In the genomic region with DNA sequence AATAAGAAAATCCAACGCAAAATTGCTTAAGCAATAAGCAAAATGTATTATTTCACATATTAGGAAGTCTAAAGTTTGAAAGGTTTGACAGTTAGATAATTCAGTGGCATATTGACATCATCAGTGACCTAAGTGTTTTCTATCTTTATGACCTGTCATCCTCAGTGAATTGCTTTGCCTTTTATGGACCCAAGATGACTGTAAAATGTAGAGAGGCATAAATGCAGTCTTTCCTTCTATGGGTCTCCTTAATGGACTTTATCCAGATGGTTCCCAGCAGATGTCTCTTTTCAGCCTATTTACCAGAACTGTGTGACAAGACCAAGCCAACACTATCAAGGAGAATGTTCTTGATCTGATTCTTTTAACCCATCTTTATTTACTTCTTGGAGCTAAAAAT, we compare ENCODE assay signal across 6 cellular contexts.
DNase-seq lines count a peak whose midpoint lies in the region; FAIRE-seq and TF ChIP-seq lines count a peak whose summit lies in the region.
"Not testable (repeated sequence)": the region's sequence is repeated elsewhere in the genome, so short reads cannot be mapped to it uniquely, and the experiment has no call there.

No MANE protein-coding gene starts in this region.

- not testable (repeated sequence) for H3K23me2 ChIP-seq in H1 (ENCODE audit: low read depth, low read length)

- H2BK5ac ChIP-seq in H1 (ENCODE audit: low read depth, low read length) = not testable (repeated sequence)

- H2BK20ac ChIP-seq in H1 (ENCODE audit: low read length) = not testable (repeated sequence)

- not testable (repeated sequence) for H2AFZ ChIP-seq in astrocyte (ENCODE audit: low read depth, low read length); H1 (ENCODE audit: low read length); keratinocyte (ENCODE audit: control insufficient read depth, low read length)

- POLR2A ChIA-PET in H1 (lab: Charles Lee; ENCODE audit: partially characterized antibody) = not testable (repeated sequence)

- H3K4ac ChIP-seq in H1 (replicated peaks; ENCODE audit: insufficient read length, low read depth, low read length) = not testable (repeated sequence)

- not testable (repeated sequence) for H3K79me2 ChIP-seq in astrocyte (ENCODE audit: insufficient read depth, low read length); H1 (ENCODE audit: control insufficient read depth in 1 of 2, insufficient read depth in 2 of 2, low read length in 2 of 2); keratinocyte (ENCODE audit: control insufficient read depth, insufficient read depth, low read length)

- H3K4me2 ChIP-seq in astrocyte (ENCODE audit: low read length); H1 (ENCODE audit: insufficient read depth in 1 of 2, low read depth in 2 of 2, low read length in 2 of 2); keratinocyte (ENCODE audit: control insufficient read depth, extremely low read depth, insufficient read depth, low read depth, low read length): not testable (repeated sequence)

- FAIRE-seq in D721Med (lab: Jason Lieb, UNC) (peak; percentile 63), astrocyte (lab: Jason Lieb, UNC) (peak; percentile 37), H1 (lab: Jason Lieb, UNC) (peak; percentile 71), keratinocyte (lab: Jason Lieb, UNC) (peak; percentile 69), small intestine (lab: Jason Lieb, UNC) (peak; percentile 44)

- not testable (repeated sequence) for H2BK12ac ChIP-seq in H1 (ENCODE audit: low read depth, low read length)

- not testable (repeated sequence) for H2BK15ac ChIP-seq in H1 (ENCODE audit: low read length)

- TF ChIP-seq EP300 in H1 (IDR thresholded peaks at IDR 0.05; ENCODE audit: borderline replicate concordance in 1 of 2, low read depth in 2 of 2, low read length in 2 of 2) = not testable (repeated sequence)

- H3K4me1 ChIP-seq in astrocyte (ENCODE audit: insufficient read depth, low read length); H1 (replicated peaks in 1 of 4; ENCODE audit: control insufficient read depth in 3 of 4, insufficient read depth in 4 of 4, low read length in 3 of 4); keratinocyte (ENCODE audit: control insufficient read depth, extremely low read depth, insufficient read depth, low read length); mucosa of rectum (ENCODE audit: control insufficient read depth in 2 of 2, insufficient read depth in 2 of 2, low read length in 2 of 2); small intestine (ENCODE audit: control insufficient read depth in 2 of 2, insufficient read depth in 1 of 2, low read depth in 1 of 2, low read length in 1 of 2): not testable (repeated sequence)

- not testable (repeated sequence) for H4K8ac ChIP-seq in H1 (ENCODE audit: extremely low read depth, insufficient read depth, low read length)

- not testable (repeated sequence) for TF ChIP-seq POLR2A in H1 (IDR thresholded peaks at IDR 0.05; ENCODE audit: control extremely low read depth in 1 of 2, low read depth in 2 of 2, low read length in 2 of 2)

- not testable (repeated sequence) for H3K4me1 Mint-ChIP-seq in astrocyte (ENCODE audit: low read depth, unreplicated experiment)

- H3K27ac ChIP-seq in astrocyte (ENCODE audit: low read depth, low read length); H1 (ENCODE audit: low read depth, low read length); keratinocyte (ENCODE audit: control insufficient read depth, insufficient read depth, low read length); small intestine (ENCODE audit: low read depth in 1 of 2, low read length in 1 of 2): not testable (repeated sequence)
- peak overlapping the region; percentile 6 to 57 for H3K27ac ChIP-seq in mucosa of rectum (ENCODE audit: low read depth in 2 of 2, low read length in 2 of 2)

- H3K36me3 ChIP-seq in astrocyte (ENCODE audit: insufficient read depth, low read length); H1 (ENCODE audit: control insufficient read depth in 2 of 4, insufficient read depth in 4 of 4, low read length in 3 of 4); keratinocyte (ENCODE audit: control insufficient read depth in 2 of 2, extremely low read depth in 1 of 2, insufficient read depth in 2 of 2, low read length in 2 of 2); mucosa of rectum (ENCODE audit: control insufficient read depth in 2 of 2, insufficient read depth in 2 of 2, low read length in 2 of 2); small intestine (ENCODE audit: control insufficient read depth in 2 of 2, insufficient read depth in 2 of 2, low read length in 2 of 2): not testable (repeated sequence)

- H3K23ac ChIP-seq in H1 (ENCODE audit: insufficient read length) = not testable (repeated sequence)

- not testable (repeated sequence) for H2AK5ac ChIP-seq in H1 (ENCODE audit: low read depth, low read length)

- peaks cover 14% of the 10 kb centered on the region for H3K9me3 Mint-ChIP-seq in astrocyte (ENCODE audit: unreplicated experiment)

- not testable (repeated sequence) for H3K36me3 Mint-ChIP-seq in astrocyte (ENCODE audit: low read depth, unreplicated experiment)

- not testable (repeated sequence) for TF ChIP-seq CTCF in D721Med (IDR thresholded peaks at IDR 0.05; ENCODE audit: insufficient read depth, missing control alignments); astrocyte (IDR thresholded peaks at IDR 0.05; ENCODE audit: insufficient read depth, low read depth, low read length); H1 (IDR thresholded peaks at IDR 0.05; ENCODE audit: control extremely low read depth in 1 of 3, insufficient read depth in 1 of 3, low read depth in 1 of 3, low read length in 3 of 3); keratinocyte (optimal IDR thresholded peaks at IDR 0.05 in 1 of 3, IDR thresholded peaks at IDR 0.05 in 1 of 3, conservative IDR thresholded peaks at IDR 0.05 in 1 of 3; ENCODE audit: extremely low read depth in 1 of 3, insufficient read depth in 2 of 3, low read length in 3 of 3)

- TF ChIP-seq RAD21 in H1 (IDR thresholded peaks at IDR 0.05 in 1 of 2, conservative IDR thresholded peaks at IDR 0.05 in 1 of 2; ENCODE audit: low read depth in 2 of 2, low read length in 2 of 2) = not testable (repeated sequence)

- WGBS in H1 (ENCODE audit: extremely low coverage in 1 of 2, insufficient coverage in 1 of 2, insufficient read length in 1 of 2, insufficient replicate concordance in 2 of 2, low coverage in 1 of 2, low lambda C conversion rate in 2 of 2, missing lambda C conversion rate in 1 of 2), 2 experiments = 88% methylated on average over 1 of the region's 1 CpG; no CpG with 5 or more reads in 1 of the 2 experiments
- 73 to 92% (median 80%) methylated on average over 1 of the region's 1 CpG for WGBS in small intestine, 3 donors

- not testable (repeated sequence) for H3K18ac ChIP-seq in H1 (ENCODE audit: extremely low read depth, low read length)

- H3K27me3 Mint-ChIP-seq in astrocyte (ENCODE audit: low read depth, unreplicated experiment) = not testable (repeated sequence)

- not testable (repeated sequence) for H4K5ac ChIP-seq in H1 (ENCODE audit: insufficient read length, low read depth, low read length)

- not testable (repeated sequence) for H4K91ac ChIP-seq in H1 (replicated peaks; ENCODE audit: insufficient read length, low read length)

- not testable (repeated sequence) for H3K56ac ChIP-seq in H1 (replicated peaks; ENCODE audit: insufficient read length, low read depth, low read length)

- not testable (repeated sequence) for H3K9me3 ChIP-seq in astrocyte (ENCODE audit: insufficient read depth, low read depth, low read length); H1 (ENCODE audit: insufficient read depth in 2 of 2, low read depth in 1 of 2, low read length in 1 of 2); keratinocyte (ENCODE audit: control insufficient read depth, low read depth, low read length); mucosa of rectum (ENCODE audit: control insufficient read depth in 2 of 2, low read length in 2 of 2); small intestine (ENCODE audit: control insufficient read depth, low read depth)

- not testable (repeated sequence) for H3K4me3 ChIP-seq in astrocyte (ENCODE audit: insufficient read depth, low read depth, low read length); H1 (ENCODE audit: extremely low read depth in 1 of 4, insufficient read depth in 2 of 4, low read depth in 3 of 4, low read length in 4 of 4); keratinocyte (ENCODE audit: control insufficient read depth in 2 of 3, extremely low read depth in 1 of 3, insufficient read depth in 2 of 3, low read depth in 1 of 3, low read length in 3 of 3); mucosa of rectum (ENCODE audit: low read length in 2 of 2); small intestine (ENCODE audit: low read depth in 1 of 2, low read length in 2 of 2)

- dilution Hi-C loops in keratinocyte (cut with MboI; ENCODE audit: extremely low pct_ligation_motif_present, low sequenced_read_pairs) = not testable (repeated sequence)

- not testable (repeated sequence) for H3K79me1 ChIP-seq in H1 (ENCODE audit: low read depth, low read length)

- H3K14ac ChIP-seq in H1 (ENCODE audit: insufficient read length) = not testable (repeated sequence)

- H2BK120ac ChIP-seq in H1 (replicated peaks; ENCODE audit: low read depth, low read length) = not testable (repeated sequence)

- H3K9ac ChIP-seq in astrocyte (ENCODE audit: low read length); H1 (replicated peaks in 1 of 4; ENCODE audit: extremely low read depth in 1 of 4, low read depth in 3 of 4, low read length in 3 of 4); keratinocyte (ENCODE audit: control insufficient read depth, extremely low read depth, insufficient read depth, low read length); mucosa of rectum (ENCODE audit: low read depth in 1 of 2, low read length in 2 of 2): not testable (repeated sequence)

- not testable (repeated sequence) for H4K20me1 ChIP-seq in astrocyte (ENCODE audit: insufficient read depth, low read length); H1 (replicated peaks in 1 of 2; ENCODE audit: control insufficient read depth in 1 of 2, insufficient read depth in 2 of 2, low read length in 2 of 2); keratinocyte (ENCODE audit: control insufficient read depth, extremely low read depth, insufficient read depth, low read length)

- CTCF ChIA-PET in H1 (lab: Charles Lee; ENCODE audit: partially characterized antibody) = not testable (repeated sequence)

- H3K4me3 Mint-ChIP-seq in astrocyte (ENCODE audit: unreplicated experiment) = not testable (repeated sequence)

- H3K27me3 ChIP-seq in astrocyte (ENCODE audit: insufficient read depth, low read length); H1 (replicated peaks in 1 of 4; ENCODE audit: control insufficient read depth in 3 of 4, extremely low read depth in 1 of 4, insufficient read depth in 3 of 4, low read length in 3 of 4); keratinocyte (ENCODE audit: control insufficient read depth, extremely low read depth, insufficient read depth, low read length); mucosa of rectum (ENCODE audit: control insufficient read depth in 2 of 2, insufficient read depth in 2 of 2, low read length in 2 of 2); small intestine (ENCODE audit: control insufficient read depth in 2 of 2, insufficient read depth in 2 of 2, low read length in 2 of 2): not testable (repeated sequence)

- H3K9me1 ChIP-seq in keratinocyte (ENCODE audit: control insufficient read depth, extremely low read depth, insufficient read depth, low read length) = not testable (repeated sequence)

- not testable (repeated sequence) for H3K27ac Mint-ChIP-seq in astrocyte (ENCODE audit: unreplicated experiment)

- DNase-seq in D721Med (ENCODE audit: insufficient read length, low spot score); astrocyte (ENCODE audit: low read depth); H1 (ENCODE audit: low read depth in 1 of 2, low spot score in 2 of 2); keratinocyte (ENCODE audit: low read depth, low spot score): not testable (repeated sequence)
- peak; percentile 6 for DNase-seq in small intestine
